ENCODE assay signal across 25 cellular contexts in the genomic region with DNA sequence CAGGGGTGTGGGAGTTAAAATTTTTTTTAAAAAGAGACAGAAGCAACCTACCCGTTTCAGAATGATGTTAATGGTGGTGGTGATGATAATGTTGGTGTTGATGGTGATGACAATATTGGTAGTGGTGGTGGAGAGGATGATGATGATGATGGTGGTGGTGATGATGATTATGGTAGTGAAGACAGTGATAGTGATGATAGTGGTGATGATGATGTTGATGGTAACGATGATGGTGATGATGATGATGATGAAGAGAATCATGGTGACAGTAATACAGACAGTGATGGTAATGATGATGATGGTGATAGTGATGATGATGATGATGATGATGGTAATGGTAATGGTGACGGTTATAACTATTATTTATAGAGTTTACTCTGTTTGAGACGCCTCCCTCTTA.
A peak's percentile ranks its signal among the peaks of the same experiment; 100 is the strongest.
DNase-seq lines count a peak whose midpoint lies in the region; ATAC-seq, FAIRE-seq and TF ChIP-seq lines count a peak whose summit lies in the region.
"Had no signal": no experiment of that assay in that cellular context is flagged by ENCODE, and none has a peak within 500 bp of the region (broad histone marks: within the 10 kb centered on the region; RNA-seq: fewer than 3 reads in every experiment).

No MANE protein-coding gene starts in this region.

- TF ChIP-seq CTCF in HepG2 (CRISPR knock-in tag; IDR thresholded peaks at IDR 0.05) (no peak), right lobe of liver (IDR thresholded peaks at IDR 0.05) (no peak), H1 (IDR thresholded peaks at IDR 0.05; ENCODE audit: control extremely low read depth in 1 of 3, insufficient read depth in 1 of 3, low read depth in 1 of 3, low read length in 3 of 3) (no peak), neural progenitor cell (IDR thresholded peaks at IDR 0.05) (no peak)

- H3K4me2 ChIP-seq in HepG2 (ENCODE audit: low read depth, low read length), result no peak overlapping the region
- no peak overlapping the region for H3K4me2 ChIP-seq in H1 (ENCODE audit: insufficient read depth in 1 of 2, low read depth in 2 of 2, low read length in 2 of 2)
- H3K4me2 ChIP-seq in neural progenitor cell, result no peak overlapping the region
- H3K4me2 ChIP-seq in mesendoderm (ENCODE audit: low read length), result no peak overlapping the region
- H3K4me2 ChIP-seq: A549 had no signal

- in situ Hi-C loops in HepG2 (cut with HindIII; ENCODE audit: extremely low pct_ligation_motif_present, low pct_unique_long_range_greater_than_20kb), result no loop called here

- no peak overlapping the region for H3K4ac ChIP-seq in H1 (replicated peaks; ENCODE audit: insufficient read length, low read depth, low read length)
- no peak overlapping the region for H3K4ac ChIP-seq in mesendoderm (ENCODE audit: low read depth, low read length)

- H3K27me3 Mint-ChIP-seq in neural progenitor cell (ENCODE audit: insufficient read depth, low read depth) (peaks cover 16% of the 10 kb centered on the region), immature natural killer cell (ENCODE audit: low read depth in 3 of 3) (peaks cover 0 to 8% (median 2%) of the 10 kb centered on the region in 3 donors)

- H3K4me3 Mint-ChIP-seq in neural progenitor cell (peak overlapping the region; percentile 2), immature natural killer cell (no peak overlapping the region)
- H3K4me3 Mint-ChIP-seq: B cell; CD4-positive, alpha-beta T cell; CD8-positive, alpha-beta T cell had no signal

- H4K8ac ChIP-seq in H1 (ENCODE audit: extremely low read depth, insufficient read depth, low read length), result no peak overlapping the region
- no peak overlapping the region for H4K8ac ChIP-seq in mesendoderm (ENCODE audit: low read depth, low read length)

- H3F3A ChIP-seq in neural progenitor cell (ENCODE audit: low read depth), result no peaks in the 10 kb centered on the region

- H3K36me3 ChIP-seq in HepG2 (replicated peaks in 1 of 2; ENCODE audit: control insufficient read depth in 1 of 2, insufficient read depth in 2 of 2, low read length in 2 of 2), result no peaks in the 10 kb centered on the region
- no peaks in the 10 kb centered on the region for H3K36me3 ChIP-seq in right lobe of liver
- no peaks in the 10 kb centered on the region for H3K36me3 ChIP-seq in H1 (ENCODE audit: control insufficient read depth in 2 of 4, insufficient read depth in 4 of 4, low read length in 3 of 4)
- no peaks in the 10 kb centered on the region for H3K36me3 ChIP-seq in neural progenitor cell
- no peaks in the 10 kb centered on the region for H3K36me3 ChIP-seq in mesendoderm (ENCODE audit: control insufficient read depth, insufficient read depth, low read length)
- H3K36me3 ChIP-seq: BLaER1 treated with 17β-estradiol and CSF1 and Interleukin-3, amounts not matched to agents 10 nM and 100 nM had no signal

- DNase-seq in HepG2 (ENCODE audit: low spot score) (no peak), right lobe of liver (no peak), H1 (ENCODE audit: low read depth in 1 of 2, low spot score in 2 of 2) (no peak), neural progenitor cell (ENCODE audit: low spot score) (no peak), immature natural killer cell (no peak), mesendoderm (no peak)
- DNase-seq in stimulated activated naive CD4-positive, alpha-beta T cell treated with Interleukin-2 at 50 U/mL for 16 hours (lab: John Stamatoyannopoulos, UW), result no peak
- DNase-seq: AML-193; CD4-positive, alpha-beta T cell; CD8-positive, alpha-beta T cell; DMS 273 treated with DMSO at 0.1 percent for 48 hours; DMS153; DMS53; DMS79; DND-41; EL; GDM1 had no signal

- H3K9ac ChIP-seq in HepG2 (ENCODE audit: insufficient read depth, low read depth, low read length) (no peak overlapping the region), H1 (replicated peaks in 1 of 4; ENCODE audit: extremely low read depth in 1 of 4, low read depth in 3 of 4, low read length in 3 of 4) (no peak overlapping the region), neural progenitor cell (no peak overlapping the region), mesendoderm (ENCODE audit: low read length) (no peak overlapping the region)
- H3K9ac ChIP-seq: BLaER1 treated with 17β-estradiol and CSF1 and Interleukin-3, amounts not matched to agents 10 nM and 100 nM had no signal

- 1% methylated on average over 4 of the region's 4 CpGs for WGBS in HepG2 (ENCODE audit: low lambda C conversion rate)
- WGBS in right lobe of liver (ENCODE audit: insufficient coverage, low coverage, low lambda C conversion rate, missing lambda C conversion rate), result 39% methylated on average over 4 of the region's 4 CpGs
- 74% methylated on average over 4 of the region's 4 CpGs; no CpG with 5 or more reads in 1 of the 2 experiments for WGBS in H1 (ENCODE audit: extremely low coverage in 1 of 2, insufficient coverage in 1 of 2, insufficient read length in 1 of 2, insufficient replicate concordance in 2 of 2, low coverage in 1 of 2, low lambda C conversion rate in 2 of 2, missing lambda C conversion rate in 1 of 2), 2 experiments
- no CpG with 5 or more reads among the region's 4 CpGs for WGBS in mesendoderm (ENCODE audit: extremely low coverage, insufficient coverage, low lambda C conversion rate)

- no peak overlapping the region for H3K4me3 ChIP-seq in HepG2 (replicated peaks in 1 of 3; ENCODE audit: insufficient read depth in 1 of 3, low read depth in 2 of 3, low read length in 3 of 3)
- no peak overlapping the region for H3K4me3 ChIP-seq in right lobe of liver
- H3K4me3 ChIP-seq in H1 (ENCODE audit: extremely low read depth in 1 of 4, insufficient read depth in 2 of 4, low read depth in 3 of 4, low read length in 4 of 4), result no peak overlapping the region
- no peak overlapping the region for H3K4me3 ChIP-seq in neural progenitor cell
- H3K4me3 ChIP-seq in mesendoderm (ENCODE audit: low read length), result no peak overlapping the region
- H3K4me3 ChIP-seq: A549; BLaER1 treated with 17β-estradiol and CSF1 and Interleukin-3, amounts not matched to agents 10 nM and 100 nM; GM12878 had no signal

- no peak overlapping the region for H2AFZ ChIP-seq in HepG2 (ENCODE audit: low read length)
- H2AFZ ChIP-seq in H1 (ENCODE audit: low read length), result no peak overlapping the region
- no peak overlapping the region for H2AFZ ChIP-seq in neural progenitor cell (replicated peaks)

- FAIRE-seq in HepG2 (lab: Jason Lieb, UNC) (no peak), H1 (lab: Jason Lieb, UNC) (no peak)
- FAIRE-seq: A549, GM12878, GM12892, GM18507 had no signal

- TF ChIP-seq RAD21 in HepG2 (CRISPR knock-in tag; IDR thresholded peaks at IDR 0.05) (no peak), H1 (IDR thresholded peaks at IDR 0.05 in 1 of 2, conservative IDR thresholded peaks at IDR 0.05 in 1 of 2; ENCODE audit: low read depth in 2 of 2, low read length in 2 of 2) (no peak)

- H3K9me3 Mint-ChIP-seq in neural progenitor cell, result peaks cover 3% of the 10 kb centered on the region
- no peaks in the 10 kb centered on the region for H3K9me3 Mint-ChIP-seq in immature natural killer cell
- H3K9me3 Mint-ChIP-seq: CD4-positive, alpha-beta T cell; CD8-positive, alpha-beta T cell had no signal

- no peak overlapping the region for H2AK5ac ChIP-seq in H1 (ENCODE audit: low read depth, low read length)
- no peak overlapping the region for H2AK5ac ChIP-seq in mesendoderm (ENCODE audit: low read length)

- H3K27ac Mint-ChIP-seq in neural progenitor cell (no peak overlapping the region), immature natural killer cell (no peak overlapping the region)
- H3K27ac Mint-ChIP-seq: B cell; CD4-positive, alpha-beta T cell; CD8-positive, alpha-beta T cell had no signal

- H3K9me3 ChIP-seq in HepG2 (ENCODE audit: low read length), result no peaks in the 10 kb centered on the region
- peaks cover 0 to 2% (median 0%) of the 10 kb centered on the region in 4 donors for H3K9me3 ChIP-seq in right lobe of liver
- H3K9me3 ChIP-seq in H1 (ENCODE audit: insufficient read depth in 2 of 2, low read depth in 1 of 2, low read length in 1 of 2), result no peaks in the 10 kb centered on the region
- no peaks in the 10 kb centered on the region for H3K9me3 ChIP-seq in neural progenitor cell (ENCODE audit: low read depth)
- H3K9me3 ChIP-seq: A549; BLaER1 treated with 17β-estradiol and CSF1 and Interleukin-3, amounts not matched to agents 10 nM and 100 nM had no signal

- H2BK5ac ChIP-seq in H1 (ENCODE audit: low read depth, low read length), result 0 out of 2 replicates have a peak overlapping the region, but pooled peaks have one; percentile 26
- H2BK5ac ChIP-seq in mesendoderm (ENCODE audit: low read length), result no peak overlapping the region

- H3K56ac ChIP-seq in H1 (replicated peaks; ENCODE audit: insufficient read length, low read depth, low read length), result no peak overlapping the region
- no peak overlapping the region for H3K56ac ChIP-seq in mesendoderm (ENCODE audit: low read length)

- intact Hi-C loops in HepG2 (cut with micrococcal nuclease; ENCODE audit: unreplicated experiment) (no loop called here), right lobe of liver (cut with DNase I) (no loop called here)

- no peak overlapping the region for H2BK20ac ChIP-seq in H1 (ENCODE audit: low read length)

- H2BK15ac ChIP-seq in H1 (ENCODE audit: low read length) (no peak overlapping the region), mesendoderm (replicated peaks; ENCODE audit: low read depth) (no peak overlapping the region)

- H3K27ac ChIP-seq in HepG2 (ENCODE audit: extremely low read length, insufficient read depth, low read length) (no peak overlapping the region), right lobe of liver (no peak overlapping the region), H1 (ENCODE audit: low read depth, low read length) (no peak overlapping the region), neural progenitor cell (no peak overlapping the region), mesendoderm (ENCODE audit: low read depth, low read length) (no peak overlapping the region)
- H3K27ac ChIP-seq: 22Rv1; A549; BLaER1 treated with 17β-estradiol and CSF1 and Interleukin-3, amounts not matched to agents 10 nM and 100 nM; C4-2B had no signal

- H4K5ac ChIP-seq in H1 (ENCODE audit: insufficient read length, low read depth, low read length) (no peak overlapping the region), mesendoderm (ENCODE audit: low read length) (no peak overlapping the region)

- no TSS peak for BruUV-seq in HepG2 (replicated peaks; lab: Mats Ljungman, UMichigan)

- H3K36me3 Mint-ChIP-seq in neural progenitor cell, result no peaks in the 10 kb centered on the region
- H3K36me3 Mint-ChIP-seq in immature natural killer cell, result peaks cover 0 to 3% (median 0%) of the 10 kb centered on the region in 3 donors
- H3K36me3 Mint-ChIP-seq: CD8-positive, alpha-beta T cell had no signal

- H2BK12ac ChIP-seq in H1 (ENCODE audit: low read depth, low read length), result no peak overlapping the region; the same call in 1 of the 2 replicates

- POLR2A ChIA-PET in HepG2 (lab: Yijun Ruan, JAX) (no interaction called here), H1 (lab: Charles Lee; ENCODE audit: partially characterized antibody) (no interaction called here)

- no peaks in the 10 kb centered on the region for H3K79me2 ChIP-seq in HepG2 (ENCODE audit: insufficient read depth, low read length)
- no peaks in the 10 kb centered on the region for H3K79me2 ChIP-seq in H1 (ENCODE audit: control insufficient read depth in 1 of 2, insufficient read depth in 2 of 2, low read length in 2 of 2)
- H3K79me2 ChIP-seq in neural progenitor cell (ENCODE audit: low read depth), result no peaks in the 10 kb centered on the region
- H3K79me2 ChIP-seq in mesendoderm (ENCODE audit: control insufficient read depth, insufficient read depth, low read length), result no peaks in the 10 kb centered on the region

- H2BK120ac ChIP-seq in H1 (replicated peaks; ENCODE audit: low read depth, low read length), result no peak overlapping the region
- H2BK120ac ChIP-seq in mesendoderm (ENCODE audit: low read depth, low read length), result no peak overlapping the region

- peaks cover 27% of the 10 kb centered on the region for H3K4me1 Mint-ChIP-seq in neural progenitor cell
- no peaks in the 10 kb centered on the region for H3K4me1 Mint-ChIP-seq in immature natural killer cell
- H3K4me1 Mint-ChIP-seq: B cell had no signal

- H3K18ac ChIP-seq in H1 (ENCODE audit: extremely low read depth, low read length) (no peak overlapping the region), mesendoderm (ENCODE audit: low read length) (no peak overlapping the region)

- peaks cover 4% of the 10 kb centered on the region for H3K23me2 ChIP-seq in H1 (ENCODE audit: low read depth, low read length)

- H3K79me1 ChIP-seq in H1 (ENCODE audit: low read depth, low read length) (no peaks in the 10 kb centered on the region), mesendoderm (ENCODE audit: low read length) (no peaks in the 10 kb centered on the region)

- TF ChIP-seq POLR2A in HepG2 (IDR thresholded peaks at IDR 0.05; ENCODE audit: insufficient read depth in 1 of 2, low read depth in 2 of 2, low read length in 2 of 2), result no peak
- TF ChIP-seq POLR2A in right lobe of liver (IDR thresholded peaks at IDR 0.05), result no peak
- no peak for TF ChIP-seq POLR2A in H1 (IDR thresholded peaks at IDR 0.05; ENCODE audit: control extremely low read depth in 1 of 2, low read depth in 2 of 2, low read length in 2 of 2)

- TF ChIP-seq EP300 in HepG2 (IDR thresholded peaks at IDR 0.05; ENCODE audit: low read depth in 2 of 2, low read length in 2 of 2) (no peak), HepG2 (CRISPR knock-in tag; IDR thresholded peaks at IDR 0.05; ENCODE audit: borderline replicate concordance) (no peak), H1 (IDR thresholded peaks at IDR 0.05; ENCODE audit: borderline replicate concordance in 1 of 2, low read depth in 2 of 2, low read length in 2 of 2) (no peak)

- H3K4me1 ChIP-seq in HepG2 (ENCODE audit: insufficient read depth, low read length) (peaks cover 9% of the 10 kb centered on the region), right lobe of liver (no peaks in the 10 kb centered on the region), H1 (replicated peaks in 1 of 4; ENCODE audit: control insufficient read depth in 3 of 4, insufficient read depth in 4 of 4, low read length in 3 of 4) (peaks cover 0 to 11% (median 5%) of the 10 kb centered on the region in 4 experiments; a peak in 5 of 7 replicates), neural progenitor cell (no peaks in the 10 kb centered on the region), mesendoderm (ENCODE audit: control insufficient read depth, low read depth, low read length) (no peaks in the 10 kb centered on the region)
- H3K4me1 ChIP-seq: A549 had no signal

- H4K20me1 ChIP-seq in HepG2 (ENCODE audit: insufficient read depth, low read length) (no peaks in the 10 kb centered on the region), H1 (replicated peaks in 1 of 2; ENCODE audit: control insufficient read depth in 1 of 2, insufficient read depth in 2 of 2, low read length in 2 of 2) (peaks cover 0 to 2% of the 10 kb centered on the region in 2 experiments), neural progenitor cell (ENCODE audit: low read depth) (no peaks in the 10 kb centered on the region)
- H4K20me1 ChIP-seq: BLaER1 treated with 17β-estradiol and CSF1 and Interleukin-3, amounts not matched to agents 10 nM and 100 nM had no signal

- peak overlapping the region; percentile 31 for H4K91ac ChIP-seq in H1 (replicated peaks; ENCODE audit: insufficient read length, low read length)

- H3K23ac ChIP-seq in H1 (ENCODE audit: insufficient read length) (no peak overlapping the region), mesendoderm (ENCODE audit: low read length) (no peak overlapping the region)

- ATAC-seq in HepG2 (no peak), right lobe of liver (no peak)
- ATAC-seq: A549; CD8-positive, alpha-beta T cell; GM12878 had no signal

- H3K27me3 ChIP-seq in HepG2 (ENCODE audit: control insufficient read depth in 1 of 2, insufficient read depth in 2 of 2, low read length in 2 of 2) (peaks cover 1 to 25% of the 10 kb centered on the region in 2 experiments; a peak in 4 of 5 replicates), right lobe of liver (no peaks in the 10 kb centered on the region), H1 (replicated peaks in 1 of 4; ENCODE audit: control insufficient read depth in 3 of 4, extremely low read depth in 1 of 4, insufficient read depth in 3 of 4, low read length in 3 of 4) (no peaks in the 10 kb centered on the region; a peak in 1 of 7 replicates), neural progenitor cell (no peaks in the 10 kb centered on the region), mesendoderm (ENCODE audit: insufficient read depth, low read length, poor library complexity) (no peaks in the 10 kb centered on the region)
- H3K27me3 ChIP-seq: BLaER1 treated with 17β-estradiol and CSF1 and Interleukin-3, amounts not matched to agents 10 nM and 100 nM had no signal

- no peak overlapping the region for H3K14ac ChIP-seq in H1 (ENCODE audit: insufficient read length)

- CTCF ChIA-PET in HepG2 (lab: Yijun Ruan, JAX; ENCODE audit: low intra/inter-chr PET ratio, low total read pairs) (no interaction called here), H1 (lab: Charles Lee; ENCODE audit: partially characterized antibody) (no interaction called here)
